8 cellular contexts compared by ENCODE assay signal in genomic region chr14:24300326-24300980, GRCh38. TPM values are rescaled to one million over a fixed set of nuclear protein-coding genes. Genes with fewer than 3 reads are reported as not detected.
DNase-seq lines count a peak whose midpoint lies in the region; ATAC-seq, FAIRE-seq and TF ChIP-seq lines count a peak whose summit lies in the region.

No MANE protein-coding gene starts in this region.

- peaks cover 33% of the 10 kb centered on the region for H3K36me3 ChIP-seq in bronchial epithelial cell (ENCODE audit: control insufficient read depth, insufficient read depth, low read length)
- peaks cover 0 to 6% of the 10 kb centered on the region in 2 donors for H3K36me3 ChIP-seq in aorta (ENCODE audit: control insufficient read depth in 1 of 2, insufficient read depth in 2 of 2, low read length in 1 of 2)

- TF ChIP-seq CTCF in bronchial epithelial cell (IDR thresholded peaks at IDR 0.05; ENCODE audit: insufficient read depth, low read length, severe bottlenecking) = no peak

- peak overlapping the region; percentile 84 for H3K27ac Mint-ChIP-seq in stimulated activated naive CD8-positive, alpha-beta T cell treated with anti-CD3 and anti-CD28 coated beads, Interleukin-15, Interleukin-2, amounts not matched to agents 100 ng/mL and 50 ng/mL, for 24 hours

- 30 to 31% methylated on average over 16 of the region's 16 CpGs for WGBS in aorta, 2 donors

- H3K9me3 ChIP-seq in mononuclear cell (ENCODE audit: low read depth, low read length) = no peaks in the 10 kb centered on the region
- H3K9me3 ChIP-seq in aorta (ENCODE audit: control insufficient read depth, low read length) = no peaks in the 10 kb centered on the region

- H3K27me3 ChIP-seq in bronchial epithelial cell (ENCODE audit: control insufficient read depth, insufficient read depth, low read length) = no peaks in the 10 kb centered on the region
- H3K27me3 ChIP-seq in mononuclear cell (ENCODE audit: insufficient read depth, low read length) = no peaks in the 10 kb centered on the region
- no peaks in the 10 kb centered on the region for H3K27me3 ChIP-seq in aorta (ENCODE audit: control insufficient read depth in 1 of 2, insufficient read depth in 2 of 2, low read length in 1 of 2)

- H3K4me1 Mint-ChIP-seq in stimulated activated naive CD8-positive, alpha-beta T cell treated with anti-CD3 and anti-CD28 coated beads, Interleukin-15, Interleukin-2, amounts not matched to agents 100 ng/mL and 50 ng/mL, for 24 hours (ENCODE audit: low read depth) = peaks cover 51% of the 10 kb centered on the region

- intact Hi-C loops in aorta (cut with DNase I) = no loop called here

- no peak for ATAC-seq in stimulated activated naive CD8-positive, alpha-beta T cell treated with anti-CD3 and anti-CD28 coated beads, Interleukin-15, Interleukin-2, amounts not matched to agents 100 U/mL and 50 U/mL, for 24 hours
- ATAC-seq in aorta (ENCODE audit: low FRiP score) = no peak
- no peak for ATAC-seq in GM19397 (IDR thresholded peaks at IDR 0.05; ENCODE audit: unreplicated experiment)

- H3K9me3 Mint-ChIP-seq in stimulated activated naive CD8-positive, alpha-beta T cell treated with anti-CD3 and anti-CD28 coated beads, Interleukin-15, Interleukin-2, amounts not matched to agents 100 ng/mL and 50 ng/mL, for 24 hours = no peaks in the 10 kb centered on the region

- H3K4me3 ChIP-seq in bronchial epithelial cell (ENCODE audit: low read depth, low read length) (peak overlapping the region; percentile 73), mononuclear cell (ENCODE audit: low read length) (peak overlapping the region; percentile 68), aorta (ENCODE audit: low read length in 2 of 2) (peak overlapping the region; percentile 53 to 90)

- no peak overlapping the region for H3K27ac ChIP-seq in aorta (ENCODE audit: low read depth in 1 of 2, low read length in 2 of 2)

- DNase-seq in stimulated activated naive CD8-positive, alpha-beta T cell treated with anti-CD3 and anti-CD28 coated beads, Interleukin-15, Interleukin-2, amounts not matched to agents 100 U/mL and 50 U/mL, for 24 hours = no peak
- DNase-seq in bronchial epithelial cell (ENCODE audit: low read depth) (no peak), aorta (no peak), NCI-H1105 (lab: John Stamatoyannopoulos, UW) (no peak), 8988T (no peak)

- H3K36me3 Mint-ChIP-seq in stimulated activated naive CD8-positive, alpha-beta T cell treated with anti-CD3 and anti-CD28 coated beads, Interleukin-15, Interleukin-2, amounts not matched to agents 100 ng/mL and 50 ng/mL, for 24 hours (ENCODE audit: low read depth) = peaks cover 49% of the 10 kb centered on the region

- H3K4me1 ChIP-seq in mononuclear cell (ENCODE audit: insufficient read depth, low read length) (peaks cover 45% of the 10 kb centered on the region), aorta (ENCODE audit: control insufficient read depth in 1 of 2, insufficient read depth in 2 of 2, low read length in 2 of 2) (no peaks in the 10 kb centered on the region)

- FAIRE-seq in bronchial epithelial cell (lab: Jason Lieb, UNC) = no peak

- H3K27me3 Mint-ChIP-seq in stimulated activated naive CD8-positive, alpha-beta T cell treated with anti-CD3 and anti-CD28 coated beads, Interleukin-15, Interleukin-2, amounts not matched to agents 100 ng/mL and 50 ng/mL, for 24 hours = no peaks in the 10 kb centered on the region

- H3K4me3 Mint-ChIP-seq in stimulated activated naive CD8-positive, alpha-beta T cell treated with anti-CD3 and anti-CD28 coated beads, Interleukin-15, Interleukin-2, amounts not matched to agents 100 ng/mL and 50 ng/mL, for 24 hours = peak overlapping the region; percentile 92

RNA-seq across cellular contexts. Expression of gene NOP9, which starts 0.8 kb away (rescaled TPM):
- total RNA-seq in bronchial epithelial cell = 23.2 and 26.1 TPM in 2 replicates
- total RNA-seq in mononuclear cell = 11.2 TPM
- total RNA-seq in aorta = 10 to 100 TPM; 17.8 to 19.9 TPM
- polyA plus RNA-seq in aorta = 10 to 100 TPM in 1 of 2 donors, 1 to 10 TPM in 1; 7.9 to 10.8 TPM

RNA-seq across cellular contexts. Expression of gene DHRS1, which starts 0.9 kb away (rescaled TPM):
- 16.6 and 39.6 TPM in 2 replicates for total RNA-seq in bronchial epithelial cell
- total RNA-seq in mononuclear cell = 10.4 TPM
- total RNA-seq in aorta = 10 to 100 TPM; 21.2 to 27.3 TPM
- 10 to 100 TPM; 29.6 to 33.2 TPM for polyA plus RNA-seq in aorta

RNA-seq across cellular contexts. Expression of gene CIDEB, which starts 7.3 kb away (rescaled TPM):
- total RNA-seq in bronchial epithelial cell (1.2 and 3.9 TPM in 2 replicates), mononuclear cell (14.4 TPM), aorta (10 to 100 TPM; 12.2 to 13.9 TPM)
- polyA plus RNA-seq in aorta = 10 to 100 TPM in 1 of 2 donors, 1 to 10 TPM in 1; 3.3 to 17.2 TPM

RNA-seq across cellular contexts. Expression of gene LTB4R2, which starts 9.5 kb away (rescaled TPM):
- total RNA-seq in bronchial epithelial cell (10.5 and 17.4 TPM in 2 replicates), mononuclear cell (12.6 TPM), aorta (1 to 10 TPM; 3.7 to 5.5 TPM)
- polyA plus RNA-seq in aorta = under 1 TPM; 0.38 to 0.95 TPM

RNA-seq across cellular contexts. Expression of gene LTB4R, which starts 10.8 kb away (rescaled TPM):
- total RNA-seq in bronchial epithelial cell = 3.7 and 9.6 TPM in 2 replicates
- total RNA-seq in mononuclear cell = 12.5 TPM
- total RNA-seq in aorta = 1 to 10 TPM; 7.0 to 8.2 TPM
- polyA plus RNA-seq in aorta = 1 to 10 TPM; 2.9 to 5.2 TPM
